Comparison of ENCODE assay signal across 25 cellular contexts in the genomic region with DNA sequence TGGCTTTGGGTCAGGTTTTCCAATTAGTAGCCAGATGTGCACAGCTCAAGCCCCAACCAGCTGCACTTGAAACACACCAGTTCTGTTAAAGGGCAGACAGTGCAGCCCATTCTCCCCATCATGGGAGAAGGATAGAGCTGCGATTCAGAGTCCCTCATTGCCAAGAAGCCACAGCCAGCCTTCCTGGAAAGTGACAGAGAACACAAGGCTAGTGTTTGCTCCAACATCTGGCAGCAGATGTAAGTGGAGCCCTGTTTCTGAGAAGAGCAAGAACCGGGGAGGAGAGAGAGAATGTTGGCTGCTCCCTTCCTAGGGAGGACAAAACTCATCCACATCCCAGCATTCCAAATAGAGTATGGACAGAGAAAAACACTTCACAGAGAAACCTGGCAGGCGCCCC.
DNase-seq lines count a peak whose midpoint lies in the region; TF ChIP-seq lines count a peak whose summit lies in the region.
"Had no signal": no experiment of that assay in that cellular context is flagged by ENCODE, and none has a peak within 500 bp of the region (broad histone marks: within the 10 kb centered on the region; RNA-seq: fewer than 3 reads in every experiment).

No MANE protein-coding gene starts in this region.

- no peak overlapping the region for H3K4me2 ChIP-seq in MM.1S (ENCODE audit: low read depth, low read length)

- no peaks in the 10 kb centered on the region for H4K20me1 ChIP-seq in MM.1S (ENCODE audit: insufficient read depth, low read length)

- no peaks in the 10 kb centered on the region for H3K9me2 ChIP-seq in MM.1S (replicated peaks; ENCODE audit: insufficient read depth, low read length)

- H3K4me1 ChIP-seq in adipocyte (ENCODE audit: control insufficient read depth, insufficient read depth, low read length) (peaks cover 45% of the 10 kb centered on the region), MM.1S (ENCODE audit: low read length) (peaks cover 14% of the 10 kb centered on the region)
- H3K4me1 ChIP-seq: breast epithelium, Peyer's patch had no signal

- no peaks in the 10 kb centered on the region for H3K9me3 Mint-ChIP-seq in HFFc6
- no peaks in the 10 kb centered on the region for H3K9me3 Mint-ChIP-seq in immature natural killer cell
- H3K9me3 Mint-ChIP-seq: activated CD4-positive, alpha-beta T cell treated with anti-CD3 and anti-CD28 coated beads, Interleukin-2, amount 10 ng/mL, durations not matched to agents 7 days and 5 days had no signal

- no peak overlapping the region for H3K4me3 Mint-ChIP-seq in HFFc6
- H3K4me3 Mint-ChIP-seq in immature natural killer cell, result no peak overlapping the region
- H3K4me3 Mint-ChIP-seq: activated CD4-positive, alpha-beta T cell treated with anti-CD3 and anti-CD28 coated beads, Interleukin-2, amount 10 ng/mL, durations not matched to agents 7 days and 5 days had no signal

- H3K4me3 ChIP-seq in adipocyte (ENCODE audit: low read length) (no peak overlapping the region), MM.1S (ENCODE audit: low read length) (no peak overlapping the region)
- H3K4me3 ChIP-seq: breast epithelium, Peyer's patch, SK-N-MC, thoracic aorta had no signal

- H3K36me3 ChIP-seq in adipocyte (ENCODE audit: control insufficient read depth, insufficient read depth, low read length, severe bottlenecking) (no peaks in the 10 kb centered on the region), MM.1S (replicated peaks; ENCODE audit: insufficient read depth, low read length) (no peaks in the 10 kb centered on the region)
- H3K36me3 ChIP-seq: breast epithelium, Peyer's patch, thoracic aorta had no signal

- H2AFZ ChIP-seq in MM.1S (ENCODE audit: low read length), result no peak overlapping the region

- no peak for TF ChIP-seq CTCF in MM.1S (IDR thresholded peaks at IDR 0.05; ENCODE audit: low read length)
- TF ChIP-seq CTCF in HFFc6 (IDR thresholded peaks at IDR 0.05), result no peak

- no peaks in the 10 kb centered on the region for H3K36me3 Mint-ChIP-seq in HFFc6 (ENCODE audit: low read depth)
- no peaks in the 10 kb centered on the region for H3K36me3 Mint-ChIP-seq in immature natural killer cell

- H3K27ac ChIP-seq in MM.1S (ENCODE audit: low read length), result no peak overlapping the region
- H3K27ac ChIP-seq: foreskin keratinocyte, Peyer's patch, SK-N-MC, thoracic aorta, VCaP had no signal

- DNase-seq in adipocyte (ENCODE audit: low read depth) (peak; percentile 15), globus pallidus (ENCODE audit: low spot score) (peak; percentile 67), midbrain (lab: John Stamatoyannopoulos, UW) (peak; percentile 13), ureter (ENCODE audit: low spot score) (peak; percentile 30), MM.1S (no peak), HFFc6 (no peak), immature natural killer cell (no peak)
- DNase-seq: activated CD4-positive, alpha-beta T cell treated with anti-CD3 and anti-CD28 coated beads, Interleukin-2, amount 10 ng/mL, durations not matched to agents 7 days and 5 days; activated CD8-positive, alpha-beta memory T cell treated with anti-CD3 and anti-CD28 coated beads, Interleukin-2, amount 50 U/mL, for 48 hours; activated effector memory CD4-positive, alpha-beta T cell treated with anti-CD3 and anti-CD28 coated beads, Interleukin-2, amount 50 U/mL, for 16 hours; cortex of kidney; DMS79 treated with DMSO at 0.1 percent for 48 hours; foreskin keratinocyte; Karpas-422; left cardiac atrium; NCI-H1048; NCI-H2081; NCI-H510A; NK-92 treated with Interleukin-12 subunit alpha and Interleukin-12 subunit beta, amount 100 ng/mL, for 24 hours; Peyer's patch; stimulated activated CD4-positive, alpha-beta T cell treated with anti-CD3 and anti-CD28 coated beads, Interleukin-15, amount 100 ng/mL, for 24 hours had no signal

- H3K9me3 ChIP-seq in adipocyte (ENCODE audit: control insufficient read depth, low read length) (no peaks in the 10 kb centered on the region), MM.1S (replicated peaks; ENCODE audit: insufficient read depth, low read length) (no peaks in the 10 kb centered on the region)
- H3K9me3 ChIP-seq: breast epithelium, Peyer's patch, thoracic aorta had no signal

- H3K9ac ChIP-seq in adipocyte (ENCODE audit: low read length) (no peak overlapping the region), MM.1S (ENCODE audit: low read length) (no peak overlapping the region)

- H3K4me1 Mint-ChIP-seq in HFFc6 (ENCODE audit: low read depth) (peaks cover 23% of the 10 kb centered on the region), immature natural killer cell (no peaks in the 10 kb centered on the region)
- H3K4me1 Mint-ChIP-seq: activated CD4-positive, alpha-beta T cell treated with anti-CD3 and anti-CD28 coated beads, Interleukin-2, amount 10 ng/mL, durations not matched to agents 7 days and 5 days had no signal

- H3K27me3 ChIP-seq in adipocyte (replicated peaks; ENCODE audit: control insufficient read depth, insufficient read depth, low read length), result no peaks in the 10 kb centered on the region
- H3K27me3 ChIP-seq in MM.1S (replicated peaks; ENCODE audit: insufficient read depth, low read length), result no peaks in the 10 kb centered on the region
- H3K27me3 ChIP-seq: breast epithelium, foreskin keratinocyte, Peyer's patch had no signal

- H3K27ac Mint-ChIP-seq in HFFc6 (no peak overlapping the region), immature natural killer cell (no peak overlapping the region)
- H3K27ac Mint-ChIP-seq: activated CD4-positive, alpha-beta T cell treated with anti-CD3 and anti-CD28 coated beads, Interleukin-2, amount 10 ng/mL, durations not matched to agents 7 days and 5 days had no signal

- H3K79me2 ChIP-seq in MM.1S (ENCODE audit: low read length), result no peaks in the 10 kb centered on the region

- H3K27me3 Mint-ChIP-seq in HFFc6 (ENCODE audit: insufficient read depth) (peaks cover 24% of the 10 kb centered on the region), immature natural killer cell (ENCODE audit: low read depth in 3 of 3) (peaks cover 0 to 11% (median 5%) of the 10 kb centered on the region in 3 donors)

- no peaks in the 10 kb centered on the region for H3F3A ChIP-seq in MM.1S (ENCODE audit: insufficient read depth, low read length)

Comparison
In these comparisons a context has a peak if more than half of its experiments do, and no peak if none do; other contexts are left out.
1. DNase-seq: peak in adipocyte (single experiment), globus pallidus (single experiment), midbrain (single experiment) and ureter (single experiment); none in MM.1S (single experiment), HFFc6 (single experiment) and immature natural killer cell (0 of 3).